Comparison of ENCODE assay signal across 8 cellular contexts in the genomic region with DNA sequence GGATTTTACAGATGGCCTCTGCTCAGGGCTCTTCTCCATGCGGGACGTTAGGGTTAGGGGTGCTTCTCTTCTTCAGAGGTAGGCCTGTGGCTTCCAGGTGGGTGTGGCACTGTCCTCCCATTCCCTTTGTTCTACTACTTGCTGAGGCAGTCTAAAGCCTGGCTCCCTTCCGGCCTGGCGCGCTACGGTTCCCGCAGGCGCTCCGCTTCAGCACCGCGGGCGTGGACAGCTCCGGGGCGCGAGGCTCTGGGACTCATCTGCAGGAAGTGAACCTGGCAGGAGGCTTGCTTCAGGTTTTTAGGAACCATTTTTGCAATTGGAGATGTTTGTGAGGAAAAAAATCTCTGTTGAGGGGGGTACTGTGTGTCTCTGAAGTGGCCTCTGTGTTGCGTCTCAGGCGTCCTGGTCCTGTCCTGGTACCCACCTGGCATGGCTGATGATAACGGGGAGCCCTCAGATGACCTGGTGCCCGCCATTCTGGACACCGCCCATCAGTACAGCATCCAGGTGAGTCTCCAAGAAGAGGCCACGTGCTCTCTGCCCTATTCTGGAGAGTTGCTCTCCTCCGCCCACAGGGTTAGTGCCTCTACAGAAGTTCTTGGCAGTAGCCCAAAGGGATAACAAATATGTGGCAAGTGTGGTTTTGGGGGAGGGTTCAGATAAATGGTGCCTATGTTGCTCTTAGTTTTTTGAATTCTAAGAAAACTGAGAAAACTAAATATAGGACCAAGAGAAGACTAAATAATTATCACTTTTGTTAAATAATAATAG. TPM values are rescaled to one million over a fixed set of nuclear protein-coding genes. Genes with fewer than 3 reads are reported as not detected.
DNase-seq lines count a peak whose midpoint lies in the region; ATAC-seq and TF ChIP-seq lines count a peak whose summit lies in the region.

No MANE protein-coding gene starts in this region.

- peaks cover 2 to 25% (median 13%) of the 10 kb centered on the region in 4 donors for H3K4me1 Mint-ChIP-seq in CD4-positive, alpha-beta memory T cell
- peaks cover 17 to 23% (median 22%) of the 10 kb centered on the region in 3 donors for H3K4me1 Mint-ChIP-seq in naive B cell

- peak in 4 of 5 donors; percentile 27 to 49 (median 36) for DNase-seq in CD4-positive, alpha-beta memory T cell
- DNase-seq in KBM-7 (peak; percentile 86), epithelial cell of esophagus (ENCODE audit: low read depth) (peak; percentile 74), naive B cell (no peak), Ammon's horn (ENCODE audit: low spot score) (no peak)
- peak; percentile 16 for DNase-seq in activated CD4-positive, alpha-beta T cell treated with anti-CD3 and anti-CD28 coated beads for 4 hours
- no peak for DNase-seq in effector CD4-positive, alpha-beta T cell

- H3K9me3 ChIP-seq in CD4-positive, alpha-beta memory T cell (ENCODE audit: control insufficient read depth in 1 of 2, low read length in 2 of 2), result no peaks in the 10 kb centered on the region

- peak overlapping the region in 2 of 7 donors; percentile 59 to 73 for H3K27ac Mint-ChIP-seq in CD4-positive, alpha-beta memory T cell
- no peak overlapping the region for H3K27ac Mint-ChIP-seq in naive B cell

- H3K9me3 Mint-ChIP-seq in CD4-positive, alpha-beta memory T cell, result no peaks in the 10 kb centered on the region
- H3K9me3 Mint-ChIP-seq in naive B cell, result no peaks in the 10 kb centered on the region

- no peak for TF ChIP-seq CTCF in epithelial cell of esophagus (IDR thresholded peaks at IDR 0.05; ENCODE audit: insufficient read depth, low read depth, low read length, missing control alignments)

- H3K4me1 ChIP-seq in CD4-positive, alpha-beta memory T cell (ENCODE audit: insufficient read depth, low read length), result peaks cover 13% of the 10 kb centered on the region

- ATAC-seq in naive B cell (ENCODE audit: low read depth in 2 of 2), result no peak
- ATAC-seq in GM21528 (IDR thresholded peaks at IDR 0.05; ENCODE audit: low FRiP score, unreplicated experiment), result no peak

- H3K4me3 ChIP-seq in CD4-positive, alpha-beta memory T cell (ENCODE audit: low read length in 2 of 2), result no peak overlapping the region
- no peak overlapping the region for H3K4me3 ChIP-seq in epithelial cell of esophagus (ENCODE audit: low read length)

- intact Hi-C loops in CD4-positive, alpha-beta memory T cell (cut with micrococcal nuclease), result no loop called here

- H3K4me3 Mint-ChIP-seq in CD4-positive, alpha-beta memory T cell, result peak overlapping the region; percentile 63 to 88 (median 77)
- H3K4me3 Mint-ChIP-seq in naive B cell, result peak overlapping the region; percentile 57 to 92 (median 86)

- H3K36me3 ChIP-seq in CD4-positive, alpha-beta memory T cell (ENCODE audit: insufficient read depth, low read length), result peaks cover 4% of the 10 kb centered on the region

- CTCF ChIA-PET in CD4-positive, alpha-beta memory T cell (lab: Charles Lee; ENCODE audit: partially characterized antibody), result no interaction called here

- H3K27me3 ChIP-seq in CD4-positive, alpha-beta memory T cell (ENCODE audit: insufficient read depth, low read length), result no peaks in the 10 kb centered on the region

- in situ Hi-C loops in KBM-7 (cut with MboI; ENCODE audit: low pct_unique_long_range_greater_than_20kb, low sequenced_read_pairs), result no loop called here

- H3K27ac ChIP-seq in CD4-positive, alpha-beta memory T cell (ENCODE audit: low read depth, low read length), result no peak overlapping the region

- peaks cover 11 to 16% of the 10 kb centered on the region in 2 donors for H3K36me3 Mint-ChIP-seq in CD4-positive, alpha-beta memory T cell
- H3K36me3 Mint-ChIP-seq in naive B cell, result peaks cover 5 to 14% of the 10 kb centered on the region in 2 donors

- POLR2A ChIA-PET in CD4-positive, alpha-beta memory T cell (lab: Charles Lee; ENCODE audit: partially characterized antibody), result no interaction called here

- peaks cover 12 to 26% of the 10 kb centered on the region in 2 donors for H3K27me3 Mint-ChIP-seq in CD4-positive, alpha-beta memory T cell
- H3K27me3 Mint-ChIP-seq in naive B cell, result peaks cover 3 to 27% (median 21%) of the 10 kb centered on the region in 3 donors

RNA-seq across cellular contexts. Expression of gene MANEAL, which starts 1.9 kb away (rescaled TPM):
- 1 to 10 TPM; 1.9 to 2.3 TPM for total RNA-seq in CD4-positive, alpha-beta memory T cell
- polyA plus RNA-seq in CD4-positive, alpha-beta memory T cell, result 1 to 10 TPM in 1 of 2 donors, under 1 TPM in 1; 0.58 to 1.3 TPM
- polyA plus RNA-seq in naive B cell (ENCODE audit: low read depth in 6 of 6), result 1 to 10 TPM; 1.4 to 4.7 (median 3.0) TPM

RNA-seq across cellular contexts. Expression of gene C1orf122, which starts 12.1 kb away (rescaled TPM):
- 10 to 100 TPM; 12.4 to 13.9 TPM for total RNA-seq in CD4-positive, alpha-beta memory T cell
- 10 to 100 TPM; 21.9 to 28.9 TPM for polyA plus RNA-seq in CD4-positive, alpha-beta memory T cell
- 10 to 100 TPM; 23.3 to 32.1 (median 26.7) TPM for polyA plus RNA-seq in naive B cell (ENCODE audit: low read depth in 6 of 6)

RNA-seq across cellular contexts. Expression of gene YRDC, which starts 12.5 kb away (rescaled TPM):
- total RNA-seq in CD4-positive, alpha-beta memory T cell, result 10 to 100 TPM; 13.8 to 14.1 TPM
- 10 to 100 TPM; 21.4 to 28.6 TPM for polyA plus RNA-seq in CD4-positive, alpha-beta memory T cell
- polyA plus RNA-seq in naive B cell (ENCODE audit: low read depth in 6 of 6), result 10 to 100 TPM; 21.3 to 52.0 (median 29.6) TPM

RNA-seq across cellular contexts. Expression of gene EPHA10, which starts 30.6 kb away (rescaled TPM):
- under 1 TPM in 1 of 2 experiments, not detected in 1; 0.36 TPM for total RNA-seq in CD4-positive, alpha-beta memory T cell
- polyA plus RNA-seq in CD4-positive, alpha-beta memory T cell, result not detected
- not detected for polyA plus RNA-seq in naive B cell (ENCODE audit: low read depth in 6 of 6)

Comparison
In these comparisons a context has a peak if more than half of its experiments do, and no peak if none do; other contexts are left out.
1. DNase-seq: peak in CD4-positive, alpha-beta memory T cell (4 of 5), KBM-7 (single experiment), activated CD4-positive, alpha-beta T cell treated with anti-CD3 and anti-CD28 coated beads for 4 hours (2 of 2) and epithelial cell of esophagus (single experiment); none in naive B cell (single experiment), effector CD4-positive, alpha-beta T cell (single experiment) and Ammon's horn (single experiment).